1 cellular context compared by ENCODE assay signal in genomic region chr1:46248122-46248920, GRCh38.
A peak's percentile ranks its signal among the peaks of the same experiment; 100 is the strongest.
TF ChIP-seq lines count a peak whose summit lies in the region.

No MANE protein-coding gene starts in this region.

TF ChIP-seq in K562, 482 proteins besides CTCF, POLR2A, EP300 and RAD21 (continues in another document):
- TF ChIP-seq CCAR2 (IDR thresholded peaks at IDR 0.05; ENCODE audit: low read depth, low read length), result 0 out of 2 replicates have a peak, but pooled peaks have one; percentile 86
- peak; percentile 2 for TF ChIP-seq KDM5B (IDR thresholded peaks at IDR 0.05; ENCODE audit: insufficient replicate concordance, low read depth, low read length)
- TF ChIP-seq ID3 (CRISPR knock-in tag; IDR thresholded peaks at IDR 0.05), result no peak
- TF ChIP-seq ID3 (tag; IDR thresholded peaks at IDR 0.05), result no peak
- 0 out of 2 replicates have a peak, but pooled peaks have one; percentile 7 for TF ChIP-seq HMBOX1 (IDR thresholded peaks at IDR 0.05)
- peak; percentile 15; the same call in 1 of the 2 replicates for TF ChIP-seq ZBTB2 (IDR thresholded peaks at IDR 0.05)
- TF ChIP-seq YY1 (IDR thresholded peaks at IDR 0.05; ENCODE audit: borderline replicate concordance in 1 of 3, control insufficient read depth in 1 of 3, extremely low read depth in 1 of 3, insufficient read depth in 3 of 3, insufficient read length in 1 of 3, insufficient replicate concordance in 2 of 3, low read depth in 1 of 3, low read length in 2 of 3), result peak in 1 of 3 experiments; percentile 31
- peak in 1 of 2 experiments; percentile 25; a peak in 2 of 4 replicates for TF ChIP-seq RCOR1 (IDR thresholded peaks at IDR 0.05; ENCODE audit: borderline replicate concordance in 1 of 2, low read depth in 2 of 2, low read length in 2 of 2)
- TF ChIP-seq NFIX (CRISPR knock-in tag; IDR thresholded peaks at IDR 0.05; ENCODE audit: low read depth), result peak; percentile 54; the same call in 1 of the 2 replicates
- no peak for TF ChIP-seq NKRF (IDR thresholded peaks at IDR 0.05; ENCODE audit: borderline replicate concordance)
- TF ChIP-seq NFIC (IDR thresholded peaks at IDR 0.05), result peak; percentile 98
- peak; percentile 43; the same call in 1 of the 2 replicates for TF ChIP-seq ERF (CRISPR knock-in tag; IDR thresholded peaks at IDR 0.05)
- peak; percentile 51 for TF ChIP-seq TEAD4 (IDR thresholded peaks at IDR 0.05; ENCODE audit: low read length)
- TF ChIP-seq TEAD4 (CRISPR knock-in tag; IDR thresholded peaks at IDR 0.05; ENCODE audit: borderline replicate concordance), result no peak
- TF ChIP-seq SRSF7 (optimal IDR thresholded peaks at IDR 0.05; ENCODE audit: low read depth, low read length), result no peak
- TF ChIP-seq MGA (IDR thresholded peaks at IDR 0.05), result 0 out of 2 replicates have a peak, but pooled peaks have one; percentile 21
- TF ChIP-seq ZZZ3 (IDR thresholded peaks at IDR 0.05), result peak; percentile 72
- TF ChIP-seq SIN3A (IDR thresholded peaks at IDR 0.05; ENCODE audit: borderline replicate concordance in 2 of 2, control insufficient read depth in 1 of 2, low read depth in 2 of 2, low read length in 2 of 2), result peak in 1 of 2 experiments; percentile 48; a peak in 1 of 4 replicates
- no peak for TF ChIP-seq KLF13 (tag; IDR thresholded peaks at IDR 0.05; ENCODE audit: borderline replicate concordance, low read depth)
- TF ChIP-seq E2F4 (CRISPR knock-in tag; IDR thresholded peaks at IDR 0.05; ENCODE audit: low read depth), result 0 out of 2 replicates have a peak, but pooled peaks have one; percentile 4
- TF ChIP-seq ZNF431 (CRISPR knock-in tag; IDR thresholded peaks at IDR 0.05), result peak; percentile 6; the same call in 1 of the 2 replicates
- TF ChIP-seq SPI1 (IDR thresholded peaks at IDR 0.05; ENCODE audit: borderline replicate concordance, low read depth, low read length), result peak; percentile 60; the same call in 1 of the 2 replicates
- TF ChIP-seq SIN3B (IDR thresholded peaks at IDR 0.05; ENCODE audit: low read depth), result 0 out of 2 replicates have a peak, but pooled peaks have one; percentile 23
- peak; percentile 38; the same call in 1 of the 2 replicates for TF ChIP-seq ARID3A (IDR thresholded peaks at IDR 0.05; ENCODE audit: borderline replicate concordance, low read depth, low read length)
- no peak for TF ChIP-seq ATF3 (IDR thresholded peaks at IDR 0.05)
- TF ChIP-seq ATF3 (CRISPR knock-in tag; conservative IDR thresholded peaks at IDR 0.05), result 0 out of 2 replicates have a peak, but pooled peaks have one; percentile 18
- TF ChIP-seq POLR2AphosphoS5 (IDR thresholded peaks at IDR 0.05; ENCODE audit: control insufficient read depth, insufficient read depth, low read depth, low read length), result no peak; the same call in 1 of the 2 replicates
- TF ChIP-seq NCOA2 (IDR thresholded peaks at IDR 0.05; ENCODE audit: partially characterized antibody in 2 of 2), result no peak
- 0 out of 4 replicates have a peak, but pooled peaks of 1 of the 2 experiments have one; percentile 33 for TF ChIP-seq NONO (IDR thresholded peaks at IDR 0.05; ENCODE audit: low read depth in 2 of 2, low read length in 1 of 2)
- peak; percentile 58 for TF ChIP-seq CHD1 (IDR thresholded peaks at IDR 0.05; ENCODE audit: low read length)
- peak; percentile 6 to 34; a peak in 1 of 4 replicates for TF ChIP-seq KDM1A (IDR thresholded peaks at IDR 0.05)
- TF ChIP-seq KDM4B (IDR thresholded peaks at IDR 0.05; ENCODE audit: borderline replicate concordance in 2 of 2, low read depth in 1 of 2), result 0 out of 4 replicates have a peak, but pooled peaks of 1 of the 2 experiments have one; percentile 42
